ENCODE assay signal across 26 cellular contexts in genomic region chr10:131574363-131574706, GRCh38.
"Had no signal": no experiment of that assay in that cellular context is flagged by ENCODE, and none has a peak within 500 bp of the region (broad histone marks: within the 10 kb centered on the region; RNA-seq: fewer than 3 reads in every experiment).

No MANE protein-coding gene starts in this region.

- ATAC-seq: activated CD4-positive, alpha-beta T cell treated with anti-CD3 and anti-CD28 coated beads for 36 hours; activated CD8-positive, alpha-beta T cell treated with anti-CD3 and anti-CD28 coated beads, Interleukin-2, amount 10 ng/mL, durations not matched to agents 7 days and 5 days; left lung; mucosa of descending colon; natural killer cell treated with Interleukin-12 subunit alpha and Interleukin-12 subunit beta and Interleukin-15 and Interleukin-18, amount 100 ng/mL, for 72 hours had no signal

- H3K4me1 Mint-ChIP-seq: activated B cell treated with CpG ODN at 0.5 μM for 24 hours; activated CD4-positive, alpha-beta T cell treated with anti-CD3 and anti-CD28 coated beads for 36 hours; central memory CD8-positive, alpha-beta T cell; immature natural killer cell had no signal

- H3K36me3 ChIP-seq: left lung, neutrophil, ovary, prostate gland, spleen, transverse colon had no signal

- H3K9me3 Mint-ChIP-seq: activated B cell treated with CpG ODN at 0.5 μM for 24 hours; activated T-cell treated with anti-CD3 and anti-CD28 coated beads, Interleukin-2, amount 50 U/mL, for 24 hours; central memory CD8-positive, alpha-beta T cell; immature natural killer cell; natural killer cell treated with Interleukin-12 subunit alpha and Interleukin-12 subunit beta and Interleukin-15 and Interleukin-18, amount 100 ng/mL, for 72 hours; T-helper 2 cell treated with Interferon-gamma antibody and Interleukin-4, amounts not matched to agents 5 μg/mL and 100 μg/mL, for 36 hours had no signal

- H3K27ac Mint-ChIP-seq: activated B cell treated with CpG ODN at 0.5 μM for 24 hours; activated CD4-positive, alpha-beta T cell treated with anti-CD3 and anti-CD28 coated beads for 36 hours; activated CD8-positive, alpha-beta T cell treated with anti-CD3 and anti-CD28 coated beads, Interleukin-2, amount 10 ng/mL, durations not matched to agents 7 days and 5 days; activated T-cell treated with anti-CD3 and anti-CD28 coated beads, Interleukin-2, amount 50 U/mL, for 24 hours; immature natural killer cell; natural killer cell treated with Interleukin-12 subunit alpha and Interleukin-12 subunit beta and Interleukin-15 and Interleukin-18, amount 100 ng/mL, for 72 hours; T-helper 2 cell treated with Interferon-gamma antibody and Interleukin-4, amounts not matched to agents 5 μg/mL and 100 μg/mL, for 36 hours had no signal

- H3K27me3 ChIP-seq: neutrophil, ovary, testis, transverse colon had no signal

- H3K9me3 ChIP-seq: left lung, neutrophil, ovary, prostate gland, spleen, testis, transverse colon had no signal

- H3K4me3 Mint-ChIP-seq: activated B cell treated with CpG ODN at 0.5 μM for 24 hours; activated CD4-positive, alpha-beta T cell treated with anti-CD3 and anti-CD28 coated beads for 36 hours; activated CD8-positive, alpha-beta T cell treated with anti-CD3 and anti-CD28 coated beads, Interleukin-2, amount 10 ng/mL, durations not matched to agents 7 days and 5 days; activated T-cell treated with anti-CD3 and anti-CD28 coated beads, Interleukin-2, amount 50 U/mL, for 24 hours; central memory CD8-positive, alpha-beta T cell; immature natural killer cell; natural killer cell treated with Interleukin-12 subunit alpha and Interleukin-12 subunit beta and Interleukin-15 and Interleukin-18, amount 100 ng/mL, for 72 hours; T-helper 2 cell treated with Interferon-gamma antibody and Interleukin-4, amounts not matched to agents 5 μg/mL and 100 μg/mL, for 36 hours had no signal

- H3K27ac ChIP-seq: left lung, neutrophil, ovary, prostate gland, spleen, testis, transverse colon had no signal

- H3K4me1 ChIP-seq: left lung, prostate gland, spleen, testis, transverse colon had no signal

- H3K27me3 Mint-ChIP-seq: activated B cell treated with CpG ODN at 0.5 μM for 24 hours; activated CD4-positive, alpha-beta T cell treated with anti-CD3 and anti-CD28 coated beads for 36 hours; activated T-cell treated with anti-CD3 and anti-CD28 coated beads, Interleukin-2, amount 50 U/mL, for 24 hours; central memory CD8-positive, alpha-beta T cell; natural killer cell treated with Interleukin-12 subunit alpha and Interleukin-12 subunit beta and Interleukin-15 and Interleukin-18, amount 100 ng/mL, for 72 hours had no signal

- H3K4me3 ChIP-seq: left lung, lung, mucosa of descending colon, ovary, prostate gland, spleen, testis, transverse colon had no signal

- DNase-seq: activated B cell treated with CpG ODN at 0.5 μM for 24 hours; activated CD4-positive, alpha-beta T cell treated with anti-CD3 and anti-CD28 coated beads for 36 hours; activated CD8-positive, alpha-beta T cell treated with anti-CD3 and anti-CD28 coated beads, Interleukin-2, amount 10 ng/mL, durations not matched to agents 7 days and 5 days; activated gamma-delta T cell; activated naive CD4-positive, alpha-beta T cell treated with anti-CD3 and anti-CD28 coated beads, Interleukin-2, amount 50 U/mL, for 16 hours; activated T-cell treated with anti-CD3 and anti-CD28 coated beads, Interleukin-2, amount 50 U/mL, for 24 hours; anterior cingulate cortex; effector memory CD4-positive, alpha-beta T cell; erythroblast; hypothalamus; immature natural killer cell; kidney; mucosa of descending colon; ovary; stimulated activated naive CD4-positive, alpha-beta T cell treated with Interleukin-2 at 50 U/mL for 16 hours; T-helper 1 cell; testis; transverse colon had no signal

- H3K36me3 Mint-ChIP-seq: immature natural killer cell; natural killer cell treated with Interleukin-12 subunit alpha and Interleukin-12 subunit beta and Interleukin-15 and Interleukin-18, amount 100 ng/mL, for 72 hours had no signal
